In the genomic region with DNA sequence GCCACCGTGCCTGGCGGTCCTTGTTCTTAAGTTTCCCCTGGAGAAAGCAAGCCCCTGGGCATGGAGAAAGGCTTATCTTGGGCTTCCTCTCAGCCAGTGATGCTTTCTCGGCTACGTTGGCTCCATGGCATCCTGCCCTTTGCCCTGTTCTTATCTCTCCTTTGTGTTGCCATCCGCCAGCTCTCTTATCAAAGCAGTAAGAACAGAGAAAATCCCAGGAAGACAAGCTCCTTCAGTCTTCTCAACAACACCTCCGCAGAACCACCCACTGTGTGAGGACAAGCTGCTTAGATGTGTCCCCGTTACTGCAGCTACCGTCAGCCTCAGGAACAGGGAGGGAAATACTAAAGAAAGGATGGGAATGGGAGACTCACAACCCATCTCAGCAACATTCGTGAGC, we compare ENCODE assay signal across 25 cellular contexts. TPM values are rescaled to one million over a fixed set of nuclear protein-coding genes. Genes with fewer than 3 reads are reported as not detected.
DNase-seq lines count a peak whose midpoint lies in the region; ATAC-seq, FAIRE-seq and TF ChIP-seq lines count a peak whose summit lies in the region.
"Had no signal": no experiment of that assay in that cellular context is flagged by ENCODE, and none has a peak within 500 bp of the region (broad histone marks: within the 10 kb centered on the region; RNA-seq: fewer than 3 reads in every experiment).

No MANE protein-coding gene starts in this region.

- H3K4me1 ChIP-seq in Caco-2 = peaks cover 16% of the 10 kb centered on the region
- peaks cover 3% of the 10 kb centered on the region for H3K4me1 ChIP-seq in endodermal cell (ENCODE audit: control insufficient read depth, insufficient read depth, low read length)
- H3K4me1 ChIP-seq in small intestine (ENCODE audit: control insufficient read depth in 2 of 2, insufficient read depth in 1 of 2, low read depth in 1 of 2, low read length in 1 of 2) = peaks cover 3 to 7% of the 10 kb centered on the region in 2 donors
- H3K4me1 ChIP-seq in effector memory CD4-positive, alpha-beta T cell (ENCODE audit: control insufficient read depth, insufficient read depth, low read length, poor library complexity, severe bottlenecking) = no peaks in the 10 kb centered on the region

- CTCF ChIA-PET in Caco-2 (lab: Charles Lee) = interaction anchor here (0.6 kb wide), 1 partner anchor 1065 kb away, joined by 3 read pairs; no protein-coding TSS in a partner anchor

- no peak overlapping the region for H3K9ac ChIP-seq in endodermal cell (ENCODE audit: extremely low read depth, low read length, poor library complexity, severe bottlenecking)
- H3K9ac ChIP-seq: KMS-11 had no signal

- POLR2A ChIA-PET in Caco-2 (lab: Charles Lee) = no interaction called here

- H3K9me3 ChIP-seq in Caco-2 = no peaks in the 10 kb centered on the region
- no peaks in the 10 kb centered on the region for H3K9me3 ChIP-seq in endodermal cell (ENCODE audit: control insufficient read depth, low read length)
- H3K9me3 ChIP-seq in small intestine (ENCODE audit: control insufficient read depth, low read depth) = no peaks in the 10 kb centered on the region
- H3K9me3 ChIP-seq in effector memory CD4-positive, alpha-beta T cell (ENCODE audit: control insufficient read depth, low read length) = no peaks in the 10 kb centered on the region

- ATAC-seq in Right ventricle myocardium inferior = no peak
- ATAC-seq: CD8-positive, alpha-beta T cell; HCT116; PC-3 had no signal

- no TSS peak for BruUV-seq in Caco-2 (replicated peaks; lab: Mats Ljungman, UMichigan)

- no peak for TF ChIP-seq CTCF in Caco-2 (IDR thresholded peaks at IDR 0.05; ENCODE audit: insufficient read depth in 1 of 2, low read depth in 1 of 2, low read length in 1 of 2, severe bottlenecking in 1 of 2, unreplicated experiment in 1 of 2)
- TF ChIP-seq CTCF in endodermal cell (conservative IDR thresholded peaks at IDR 0.05) = no peak

- H3K27me3 ChIP-seq in Caco-2 (replicated peaks; ENCODE audit: control insufficient read depth, insufficient read depth, low read length) (no peaks in the 10 kb centered on the region), endodermal cell (ENCODE audit: control insufficient read depth, insufficient read depth, low read length, poor library complexity, severe bottlenecking) (no peaks in the 10 kb centered on the region), small intestine (ENCODE audit: control insufficient read depth in 2 of 2, insufficient read depth in 2 of 2, low read length in 2 of 2) (no peaks in the 10 kb centered on the region)
- H3K27me3 ChIP-seq in effector memory CD4-positive, alpha-beta T cell (replicated peaks; ENCODE audit: control insufficient read depth, insufficient read depth, low read length, poor library complexity, severe bottlenecking) = no peaks in the 10 kb centered on the region

- H3K4me1 Mint-ChIP-seq in Caco-2 (ENCODE audit: low read depth, unreplicated experiment) (peaks cover 7% of the 10 kb centered on the region), endodermal cell (peaks cover 15% of the 10 kb centered on the region)

- H3K4me3 ChIP-seq in Caco-2 (ENCODE audit: low read depth, low read length) = no peak overlapping the region
- H3K4me3 ChIP-seq in endodermal cell (ENCODE audit: low read length) = no peak overlapping the region
- H3K4me3 ChIP-seq in small intestine (ENCODE audit: low read depth in 1 of 2, low read length in 2 of 2) = peak overlapping the region in 1 of 2 donors; percentile 9
- H3K4me3 ChIP-seq in effector memory CD4-positive, alpha-beta T cell (ENCODE audit: insufficient read depth, low read depth, low read length, poor library complexity, severe bottlenecking) = no peak overlapping the region

- peak overlapping the region; percentile 23 for H3K27ac Mint-ChIP-seq in Caco-2 (ENCODE audit: unreplicated experiment)
- peak overlapping the region; percentile 65 for H3K27ac Mint-ChIP-seq in endodermal cell
- H3K27ac Mint-ChIP-seq: CD8-positive, alpha-beta T cell had no signal

- no peaks in the 10 kb centered on the region for H3K9me3 Mint-ChIP-seq in Caco-2 (ENCODE audit: unreplicated experiment)
- H3K9me3 Mint-ChIP-seq in endodermal cell = no peaks in the 10 kb centered on the region
- H3K9me3 Mint-ChIP-seq: CD8-positive, alpha-beta T cell had no signal

- H3K4me3 Mint-ChIP-seq in Caco-2 (ENCODE audit: unreplicated experiment) = peak overlapping the region; percentile 27
- H3K4me3 Mint-ChIP-seq in endodermal cell = no peak overlapping the region
- H3K4me3 Mint-ChIP-seq: CD8-positive, alpha-beta T cell had no signal

- DNase-seq in Caco-2 (peak; percentile 58 to 80), endodermal cell (peak; percentile 81), middle frontal gyrus (ENCODE audit: extremely low spot score, low spot score) (peak; percentile 23), small intestine (peak; percentile 91), Right ventricle myocardium inferior (ENCODE audit: missing footprints) (no peak), ecto neural progenitor cell (ENCODE audit: low spot score) (no peak), activated gamma-delta T cell treated with Interleukin-2 at 50 U/mL for 16 hours (no peak)
- DNase-seq in effector memory CD4-positive, alpha-beta T cell = no peak
- DNase-seq: CD8-positive, alpha-beta T cell; GOT3; NCI-H1417; NCI-H187; NCI-H2107; NCI-H2227 treated with DMSO at 0.1 percent for 48 hours; NCI-H524; PC-3 had no signal

- H3K27me3 Mint-ChIP-seq in Caco-2 (ENCODE audit: insufficient read depth, unreplicated experiment) (no peaks in the 10 kb centered on the region), endodermal cell (ENCODE audit: insufficient read depth) (peaks cover 7% of the 10 kb centered on the region)

- no peak for FAIRE-seq in small intestine (lab: Jason Lieb, UNC)
- FAIRE-seq: A204.1, D721Med, GM12891, GM19239 had no signal

- H3K36me3 ChIP-seq in Caco-2 (ENCODE audit: control insufficient read depth, insufficient read depth, low read length) (no peaks in the 10 kb centered on the region), endodermal cell (ENCODE audit: control insufficient read depth, insufficient read depth, low read length) (no peaks in the 10 kb centered on the region), small intestine (ENCODE audit: control insufficient read depth in 2 of 2, insufficient read depth in 2 of 2, low read length in 2 of 2) (peaks cover 0 to 1% of the 10 kb centered on the region in 2 donors)
- no peaks in the 10 kb centered on the region for H3K36me3 ChIP-seq in effector memory CD4-positive, alpha-beta T cell (ENCODE audit: control insufficient read depth, insufficient read depth, low read length)

- 56 to 77% methylated on average over 7 to 9 of the region's 9 CpGs for WGBS in endodermal cell (ENCODE audit: insufficient coverage in 1 of 2, insufficient read length in 1 of 2), 2 experiments
- 17 to 63% (median 37%) methylated on average over 9 of the region's 9 CpGs for WGBS in small intestine, 3 donors

- H3K36me3 Mint-ChIP-seq in Caco-2 (ENCODE audit: insufficient read depth, unreplicated experiment) (no peaks in the 10 kb centered on the region), endodermal cell (ENCODE audit: low read depth) (no peaks in the 10 kb centered on the region)
- H3K36me3 Mint-ChIP-seq: CD8-positive, alpha-beta T cell had no signal

- intact Hi-C loops in Caco-2 (cut with micrococcal nuclease; ENCODE audit: unreplicated experiment) (no loop called here), Right ventricle myocardium inferior (cut with DNase I) (no loop called here)

- no peak overlapping the region for H3K27ac ChIP-seq in endodermal cell (ENCODE audit: low read depth, low read length)
- H3K27ac ChIP-seq in small intestine (ENCODE audit: low read depth in 1 of 2, low read length in 1 of 2) = peak overlapping the region; percentile 46 to 76
- H3K27ac ChIP-seq in effector memory CD4-positive, alpha-beta T cell (ENCODE audit: insufficient read depth, low read length, poor library complexity, severe bottlenecking) = no peak overlapping the region
- H3K27ac ChIP-seq: KMS-11, RWPE1 had no signal

RNA-seq across cellular contexts. Expression of gene PLEKHS1, which starts 3.3 kb away (rescaled TPM):
- not detected in 2 replicates for total RNA-seq in Caco-2 (2022)
- total RNA-seq in endodermal cell = not detected
- not detected for polyA plus RNA-seq in endodermal cell (2013, experiment 1 of 2)
- polyA plus RNA-seq in endodermal cell (2013, experiment 2 of 2) = not detected
- 10 to 100 TPM; 23.1 to 40.5 (median 39.2) TPM for polyA plus RNA-seq in small intestine
- not detected for total RNA-seq in Right ventricle myocardium inferior
- total RNA-seq: CD8-positive, alpha-beta T cell; HT-29; PC-3 had no signal
- polyA plus RNA-seq: BJ had no signal

Comparison
In these comparisons a context has a peak if more than half of its experiments do, and no peak if none do; other contexts are left out.
1. DNase-seq: peak in Caco-2 (2 of 2), endodermal cell (single experiment), middle frontal gyrus (single experiment) and small intestine (single experiment); none in Right ventricle myocardium inferior (single experiment), ecto neural progenitor cell (single experiment), activated gamma-delta T cell treated with Interleukin-2 at 50 U/mL for 16 hours (single experiment) and effector memory CD4-positive, alpha-beta T cell (0 of 3).
2. H3K27ac ChIP-seq: peak in small intestine (2 of 2); none in endodermal cell (single experiment) and effector memory CD4-positive, alpha-beta T cell (single experiment).